17 cellular contexts compared by ENCODE assay signal in the genomic region with DNA sequence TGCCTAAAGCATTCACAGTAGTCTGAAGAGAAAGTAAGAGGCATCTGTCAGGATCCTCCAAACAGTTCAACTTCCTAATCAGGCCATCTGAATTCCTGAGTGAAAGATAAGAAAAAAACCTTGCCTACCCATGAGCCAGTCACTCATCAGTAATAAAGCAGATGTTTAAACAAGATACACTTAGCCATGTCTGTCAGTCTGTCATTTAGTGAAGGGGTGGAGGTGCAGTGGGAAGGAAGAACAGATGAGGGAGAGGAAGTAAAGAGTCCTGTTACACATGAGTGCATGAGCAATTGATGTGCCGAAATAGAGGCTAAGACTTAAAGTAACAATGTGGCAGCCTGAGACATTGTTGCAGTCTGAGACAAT. TPM values are rescaled to one million over a fixed set of nuclear protein-coding genes. Genes with fewer than 3 reads are reported as not detected.
DNase-seq lines count a peak whose midpoint lies in the region; ATAC-seq, FAIRE-seq and TF ChIP-seq lines count a peak whose summit lies in the region.
"Had no signal": no experiment of that assay in that cellular context is flagged by ENCODE, and none has a peak within 500 bp of the region (broad histone marks: within the 10 kb centered on the region; RNA-seq: fewer than 3 reads in every experiment).

No MANE protein-coding gene starts in this region.

- H3K27ac ChIP-seq in BLaER1 (no peak overlapping the region; the same call in 1 of the 2 replicates), Karpas-422 (ENCODE audit: low read length) (no peak overlapping the region)
- H3K27ac ChIP-seq: neutrophil had no signal

- H3K79me2 ChIP-seq in Karpas-422 (ENCODE audit: low read length) = no peaks in the 10 kb centered on the region

- no peak for ATAC-seq in HG02840 (IDR thresholded peaks at IDR 0.05; ENCODE audit: low FRiP score, unreplicated experiment)
- ATAC-seq: left ventricle myocardium superior had no signal

- no peak for FAIRE-seq in bronchial epithelial cell (lab: Jason Lieb, UNC)

- H3K4me1 ChIP-seq in BLaER1 (peaks cover 24% of the 10 kb centered on the region), Karpas-422 (ENCODE audit: low read length) (no peaks in the 10 kb centered on the region)

- no peak overlapping the region for H3K9ac ChIP-seq in BLaER1
- no peak overlapping the region for H3K9ac ChIP-seq in Karpas-422 (ENCODE audit: low read length)

- H3K9me2 ChIP-seq in Karpas-422 (replicated peaks; ENCODE audit: insufficient read depth, low read length) = no peaks in the 10 kb centered on the region

- no peak for TF ChIP-seq CTCF in bronchial epithelial cell (IDR thresholded peaks at IDR 0.05; ENCODE audit: insufficient read depth, low read length, severe bottlenecking)

- H3K27me3 ChIP-seq in BLaER1 = no peaks in the 10 kb centered on the region
- H3K27me3 ChIP-seq in bronchial epithelial cell (ENCODE audit: control insufficient read depth, insufficient read depth, low read length) = no peaks in the 10 kb centered on the region
- H3K27me3 ChIP-seq in Karpas-422 (ENCODE audit: low read length) = no peaks in the 10 kb centered on the region
- H3K27me3 ChIP-seq: neutrophil had no signal

- no peaks in the 10 kb centered on the region for H4K20me1 ChIP-seq in BLaER1
- no peaks in the 10 kb centered on the region for H4K20me1 ChIP-seq in Karpas-422 (ENCODE audit: insufficient read depth, low read depth, low read length)

- no peak overlapping the region for H3K4me3 ChIP-seq in BLaER1
- no peak overlapping the region for H3K4me3 ChIP-seq in bronchial epithelial cell (ENCODE audit: low read depth, low read length)
- H3K4me3 ChIP-seq in Karpas-422 (ENCODE audit: low read length) = no peak overlapping the region

- DNase-seq in M059J (ENCODE audit: low read depth) (peak; percentile 78), bronchial epithelial cell (ENCODE audit: low read depth) (peak; percentile 22), myocyte (ENCODE audit: low read depth) (peak; percentile 47), Karpas-422 (no peak), posterior vena cava (ENCODE audit: low spot score) (no peak), retina (no peak)
- DNase-seq: activated CD4-positive, CD25-positive, alpha-beta regulatory T cell; activated naive CD4-positive, alpha-beta T cell treated with anti-CD3 and anti-CD28 coated beads, Interleukin-2, amount 50 U/mL, for 16 hours; cerebellar nuclear complex; hypothalamus; left ventricle myocardium superior; MV-4-11; NCI-H2227 treated with DMSO at 0.1 percent for 48 hours had no signal

- no peaks in the 10 kb centered on the region for H3K9me3 ChIP-seq in BLaER1
- no peaks in the 10 kb centered on the region for H3K9me3 ChIP-seq in Karpas-422 (ENCODE audit: low read length)
- H3K9me3 ChIP-seq: neutrophil had no signal

- no peak overlapping the region for H2AFZ ChIP-seq in Karpas-422 (ENCODE audit: low read length)

- intact Hi-C loops in posterior vena cava (cut with DNase I) = no loop called here

- H3K36me3 ChIP-seq in BLaER1 (no peaks in the 10 kb centered on the region), bronchial epithelial cell (ENCODE audit: control insufficient read depth, insufficient read depth, low read length) (no peaks in the 10 kb centered on the region), Karpas-422 (ENCODE audit: insufficient read depth, low read length) (no peaks in the 10 kb centered on the region)
- H3K36me3 ChIP-seq: neutrophil had no signal

- peak overlapping the region; percentile 70 for H3K4me2 ChIP-seq in BLaER1
- H3K4me2 ChIP-seq in Karpas-422 (ENCODE audit: low read depth, low read length, poor library complexity, severe bottlenecking) = no peak overlapping the region

RNA-seq across cellular contexts. Expression of gene DMRTA1, which starts 29.9 kb away (rescaled TPM):
- 2.4 and 3.1 TPM in 2 replicates for total RNA-seq in M059J (2014; rRNA removed; shearing (Covaris generic))
- total RNA-seq in bronchial epithelial cell (3.9 and 5.6 TPM in 2 replicates), myocyte (1.7 and 2.0 TPM in 2 replicates), posterior vena cava (under 1 TPM; 0.09 to 0.24 TPM)
- polyA plus RNA-seq in myocyte (2012) = 0.78 TPM
- not detected in 2 replicates for total RNA-seq in Karpas-422 (2014; rRNA removed; shearing (Covaris generic); ENCODE audit: low replicate concordance)
- total RNA-seq: T-helper 1 cell treated with Interleukin-12 subunit alpha and Interleukin-12 subunit beta and Interleukin-4 antibody, amounts not matched to agents 30 ng/mL and 1 ng/mL, for 36 hours had no signal

Comparison
In these comparisons a context has a peak if more than half of its experiments do, and no peak if none do; other contexts are left out.
1. DNase-seq: peak in M059J (single experiment), bronchial epithelial cell (single experiment) and myocyte (single experiment); none in Karpas-422 (single experiment), posterior vena cava (single experiment) and retina (single experiment).